ENCODE assay signal across 8 cellular contexts in genomic region chr16:589658-590159, GRCh38. TPM values are rescaled to one million over a fixed set of nuclear protein-coding genes. Genes with fewer than 3 reads are reported as not detected.
DNase-seq lines count a peak whose midpoint lies in the region; ATAC-seq and TF ChIP-seq lines count a peak whose summit lies in the region.

RAB40C (plus strand) TSS chr16:590066; CDS start chr16:590292, 226 bp downstream.

- peaks cover 7% of the 10 kb centered on the region for H3K36me3 Mint-ChIP-seq in activated B cell treated with CpG ODN at 0.5 μM for 24 hours (ENCODE audit: low read depth)

- TF ChIP-seq CTCF in AG09319 (IDR thresholded peaks at IDR 0.05; ENCODE audit: low read depth, low read length) = peak; percentile 1; the same call in 1 of the 2 replicates
- no peak for TF ChIP-seq CTCF in activated B cell treated with CpG ODN at 0.5 μM for 24 hours (IDR thresholded peaks at IDR 0.05)
- TF ChIP-seq CTCF in cardiac fibroblast (IDR thresholded peaks at IDR 0.05; ENCODE audit: low read depth, low read length) = peak; percentile 8
- TF ChIP-seq CTCF in spleen (IDR thresholded peaks at IDR 0.05 in 8 of 11, conservative IDR thresholded peaks at IDR 0.05 in 3 of 11) = peak in 7 of 11 experiments; percentile 24 to 52 (median 28)

- CTCF ChIA-PET in activated B cell treated with CpG ODN at 0.5 μM for 24 hours (lab: Charles Lee) = no interaction called here

- POLR2A ChIA-PET in activated B cell treated with CpG ODN at 0.5 μM for 24 hours (lab: Charles Lee) = no interaction called here

- H3K4me1 ChIP-seq in spleen = peaks cover 26 to 65% (median 55%) of the 10 kb centered on the region in 6 donors

- H3K4me1 Mint-ChIP-seq in activated B cell treated with CpG ODN at 0.5 μM for 24 hours = peaks cover 42% of the 10 kb centered on the region

- H3K4me3 Mint-ChIP-seq in activated B cell treated with CpG ODN at 0.5 μM for 24 hours = peak within 1 kb of the TSS; percentile 99

- DNase-seq in AG09319 (ENCODE audit: extremely low read depth, low read depth) (peak; percentile 97), NCI-H226 (peak; percentile 93), activated B cell treated with CpG ODN at 0.5 μM for 24 hours (peak; percentile 96), cardiac fibroblast (ENCODE audit: low read depth in 2 of 2) (peak; percentile 99), inferior parietal cortex (ENCODE audit: extremely low spot score) (peak; percentile 90), spleen (peak; percentile 99)

- peak within 1 kb of the TSS; percentile 100 for H3K27ac Mint-ChIP-seq in activated B cell treated with CpG ODN at 0.5 μM for 24 hours

- H3K9me3 ChIP-seq in spleen = no peaks in the 10 kb centered on the region

- intact Hi-C loops in activated B cell treated with CpG ODN at 0.5 μM for 24 hours (cut with micrococcal nuclease) (loop anchor here (1.0 to 5.0 kb wide), 7 partner anchors 47 to 237 kb away; partner anchors contain the start of genes AXIN1, CAPN15, CIAO3 and DECR2), spleen (cut with DNase I; ENCODE audit: low total_unique reads) (loop anchor here (5.0 kb wide), 1 partner anchor 53 kb away; the partner anchor contains the start of gene MCRIP2)

- no peaks in the 10 kb centered on the region for H3K27me3 Mint-ChIP-seq in activated B cell treated with CpG ODN at 0.5 μM for 24 hours

- H3K27me3 ChIP-seq in spleen (replicated peaks in 1 of 7) = peaks cover 0 to 9% (median 0%) of the 10 kb centered on the region in 7 donors

- peak; percentile 70 for ATAC-seq in HG03196 (IDR thresholded peaks at IDR 0.05; ENCODE audit: unreplicated experiment)
- ATAC-seq in activated B cell treated with CpG ODN at 0.5 μM for 24 hours (ENCODE audit: low read depth) = peak; percentile 86

- WGBS in spleen, 5 donors = 0 to 1% (median 1%) methylated on average over 24 to 61 of the region's 61 CpGs

- TF ChIP-seq POLR2A in GM18951 (IDR thresholded peaks at IDR 0.05; ENCODE audit: extremely low read depth, insufficient read depth, insufficient read length) = peak; percentile 48
- no peak for TF ChIP-seq POLR2A in spleen (IDR thresholded peaks at IDR 0.05)

- no peaks in the 10 kb centered on the region for H3K9me3 Mint-ChIP-seq in activated B cell treated with CpG ODN at 0.5 μM for 24 hours

- peaks cover 0 to 13% (median 0%) of the 10 kb centered on the region in 6 donors for H3K36me3 ChIP-seq in spleen

- in situ Hi-C loops in GM18951 (cut with MboI; ENCODE audit: low sequenced_read_pairs, unreplicated experiment) = no loop called here

- H3K27ac ChIP-seq in spleen = peak within 1 kb of the TSS; percentile 94 to 100 (median 98)

- H3K4me3 ChIP-seq in cardiac fibroblast (replicated peaks in 1 of 2; ENCODE audit: low read depth in 2 of 2, low read length in 2 of 2) (peak within 1 kb of the TSS; percentile 83 to 93), spleen (peak within 1 kb of the TSS; percentile 68 to 100 (median 88))

RNA-seq across cellular contexts. Expression of gene RAB40C, which starts in this region (rescaled TPM):
- total RNA-seq in activated B cell treated with CpG ODN at 0.5 μM for 24 hours (10.5 and 13.1 TPM in 2 replicates), spleen (10 to 100 TPM; 12.9 to 21.6 (median 15.3) TPM)
- 10 to 100 TPM in 2 of 3 donors, 1 to 10 TPM in 1; 8.1 to 20.9 (median 11.0) TPM for polyA plus RNA-seq in spleen

Comparison
In these comparisons a context has a peak if more than half of its experiments do, and no peak if none do; other contexts are left out.
1. Peak in every context shown above with its lines: DNase-seq, ATAC-seq, H3K4me3 ChIP-seq and H3K27ac ChIP-seq.